20 cellular contexts compared by ENCODE assay signal in the genomic region with DNA sequence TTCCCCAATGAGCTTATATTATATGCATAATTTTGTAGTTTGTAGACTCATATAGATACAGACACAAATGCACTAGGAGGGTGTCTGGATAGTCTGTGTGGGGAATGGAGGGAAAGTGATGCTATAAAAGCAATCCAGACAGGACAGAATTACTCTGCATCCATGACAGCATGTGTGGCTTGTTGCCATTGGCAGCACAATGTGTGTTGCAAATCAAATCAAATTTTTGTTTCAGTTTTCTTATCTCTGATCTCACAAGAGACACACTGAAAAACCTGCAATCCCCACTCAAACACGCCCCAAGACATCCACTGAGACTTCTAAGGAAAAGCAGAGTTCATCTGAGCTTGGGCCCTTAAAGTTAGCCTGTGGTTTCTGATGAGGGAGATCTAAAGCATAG.
"Had no signal": no experiment of that assay in that cellular context is flagged by ENCODE, and none has a peak within 500 bp of the region (broad histone marks: within the 10 kb centered on the region; RNA-seq: fewer than 3 reads in every experiment).

No MANE protein-coding gene starts in this region.

- H3K4me1 ChIP-seq: SJCRH30 had no signal

- H3K27me3 ChIP-seq: MG63, SJCRH30 had no signal

- H3K27ac ChIP-seq: SJCRH30, SK-N-MC had no signal

- H3K4me3 ChIP-seq: MG63, SJCRH30, SK-N-MC had no signal

- H3K9me3 ChIP-seq: MG63, SJCRH30 had no signal

- DNase-seq: IMR-90, Karpas-422, KG1, MG63, NCI-H1092, NCI-H1105 treated with DMSO at 0.1 percent for 48 hours, NCI-H1417 treated with DMSO at 0.1 percent for 48 hours, NCI-H146, NCI-H1694 treated with DMSO at 0.1 percent for 48 hours, NCI-H1930, NCI-H2081, NCI-H2107, NCI-H2227 treated with DMSO at 0.1 percent for 48 hours, NCI-H524, NCI-H526 treated with DMSO at 0.1 percent for 48 hours, NCI-H748 treated with DMSO at 0.1 percent for 48 hours, RPMI8226, SHP77 treated with DMSO at 0.1 percent for 48 hours, SJCRH30 had no signal

- H3K36me3 ChIP-seq: MG63, SJCRH30 had no signal
